In genomic region chr5:175658299-175659145, GRCh38 we compare ENCODE assay signal across 8 cellular contexts. TPM values are rescaled to one million over a fixed set of nuclear protein-coding genes. Genes with fewer than 3 reads are reported as not detected.
DNase-seq lines count a peak whose midpoint lies in the region; ATAC-seq and TF ChIP-seq lines count a peak whose summit lies in the region.

No MANE protein-coding gene starts in this region.

- no peaks in the 10 kb centered on the region for H3K27me3 ChIP-seq in thoracic aorta (replicated peaks; ENCODE audit: insufficient read depth)

- H3K9me3 ChIP-seq in thoracic aorta = no peaks in the 10 kb centered on the region

- TF ChIP-seq CTCF in thoracic aorta (IDR thresholded peaks at IDR 0.05) = no peak

- peaks cover 0 to 21% of the 10 kb centered on the region in 2 donors for H3K4me1 ChIP-seq in thoracic aorta (ENCODE audit: control insufficient read depth in 1 of 2, low read depth in 2 of 2)

- peak; percentile 31 to 47 for DNase-seq in NOMO-1 (lab: John Stamatoyannopoulos, UW; ENCODE audit: unreplicated experiment in 2 of 2)
- no peak for DNase-seq in NOMO-1 treated with dmso at 0.1 percent for 144 hours (lab: John Stamatoyannopoulos, UW; ENCODE audit: unreplicated experiment)
- peak; percentile 26 for DNase-seq in astrocyte of the hippocampus (ENCODE audit: low read depth, low spot score)
- peak; percentile 90 for DNase-seq in mesenteric fat pad (ENCODE audit: low spot score)
- no peak for DNase-seq in thoracic aorta (ENCODE audit: low spot score)
- no peak for DNase-seq in hippocampal formation (lab: John Stamatoyannopoulos, UW)

- H3K27ac ChIP-seq in thoracic aorta = no peak overlapping the region

- no peak for ATAC-seq in thoracic aorta (ENCODE audit: insufficient number of reproducible peaks, low FRiP score, low read depth)
- no peak for ATAC-seq in GM21526 (IDR thresholded peaks at IDR 0.05; ENCODE audit: low FRiP score, unreplicated experiment)
- no peak for ATAC-seq in HG03095 (IDR thresholded peaks at IDR 0.05; ENCODE audit: unreplicated experiment)

- no peaks in the 10 kb centered on the region for H3K36me3 ChIP-seq in thoracic aorta

- H3K4me3 ChIP-seq in thoracic aorta = peak overlapping the region; percentile 72

RNA-seq across cellular contexts. Expression of gene HRH2, which starts 0.7 kb away (rescaled TPM):
- total RNA-seq in mesenteric fat pad = 12.5 TPM
- 10 to 100 TPM in 1 of 2 donors, 1 to 10 TPM in 1; 8.8 to 23.1 TPM for total RNA-seq in thoracic aorta

Comparison
In these comparisons a context has a peak if more than half of its experiments do, and no peak if none do; other contexts are left out.
1. DNase-seq: peak in NOMO-1 (2 of 2), astrocyte of the hippocampus (single experiment) and mesenteric fat pad (single experiment); none in NOMO-1 treated with dmso at 0.1 percent for 144 hours (single experiment), thoracic aorta (single experiment) and hippocampal formation (0 of 2).